Comparison of ENCODE assay signal across 21 cellular contexts in genomic region chr1:112546076-112546475, GRCh38. TPM values are rescaled to one million over a fixed set of nuclear protein-coding genes. Genes with fewer than 3 reads are reported as not detected.
DNase-seq lines count a peak whose midpoint lies in the region; ATAC-seq and TF ChIP-seq lines count a peak whose summit lies in the region.
"Had no signal": no experiment of that assay in that cellular context is flagged by ENCODE, and none has a peak within 500 bp of the region (broad histone marks: within the 10 kb centered on the region; RNA-seq: fewer than 3 reads in every experiment).

No MANE protein-coding gene starts in this region.

- no peak overlapping the region for H3K56ac ChIP-seq in IMR-90 (ENCODE audit: extremely low read depth, insufficient read depth, low read length)

- intact Hi-C loops in IMR-90 (cut with micrococcal nuclease) = no loop called here

- no peak overlapping the region for H3K4me2 ChIP-seq in IMR-90 (ENCODE audit: low read depth, low read length)
- no peak overlapping the region for H3K4me2 ChIP-seq in mesenchymal stem cell (ENCODE audit: low read length, poor library complexity, severe bottlenecking)
- no peak overlapping the region for H3K4me2 ChIP-seq in hepatocyte

- peak overlapping the region in 1 of 2 experiments; percentile 83 for H2BK12ac ChIP-seq in mesenchymal stem cell (ENCODE audit: low read length in 2 of 2)

- H3K36me3 Mint-ChIP-seq in activated T-helper 17 cell treated with anti-CD3 and anti-CD28 coated beads, Interleukin-2, amount 50 U/mL, for 72 hours (ENCODE audit: low read depth) = peaks cover 12% of the 10 kb centered on the region

- no peaks in the 10 kb centered on the region for H3K9me2 ChIP-seq in hepatocyte (replicated peaks; ENCODE audit: insufficient read depth)

- no peak overlapping the region for H3K23ac ChIP-seq in IMR-90 (ENCODE audit: low read depth, low read length)
- no peak overlapping the region for H3K23ac ChIP-seq in mesenchymal stem cell (ENCODE audit: low read length in 2 of 2)

- no peaks in the 10 kb centered on the region for H3K79me2 ChIP-seq in hepatocyte

- no peak overlapping the region for H3K4me3 ChIP-seq in IMR-90 (ENCODE audit: insufficient read depth, low read depth, low read length)
- H3K4me3 ChIP-seq in mesenchymal stem cell (ENCODE audit: insufficient read depth in 1 of 2, low read depth in 1 of 2, low read length in 2 of 2) = no peak overlapping the region
- H3K4me3 ChIP-seq in hepatocyte = no peak overlapping the region
- H3K4me3 ChIP-seq: GM23248, SK-N-MC had no signal

- dilution Hi-C loops in IMR-90 (cut with HindIII; ENCODE audit: low sequenced_read_pairs, unreplicated experiment) = no loop called here

- H2AK9ac ChIP-seq in IMR-90 (replicated peaks; ENCODE audit: low read depth, low read length, poor library complexity) = no peak overlapping the region

- peaks cover 4% of the 10 kb centered on the region; the same call in 1 of the 2 replicates for H3K36me3 ChIP-seq in IMR-90 (ENCODE audit: control insufficient read depth, insufficient read depth, low read length)
- H3K36me3 ChIP-seq in mesenchymal stem cell (ENCODE audit: control insufficient read depth in 1 of 2, insufficient read depth in 2 of 2, low read depth in 1 of 2, low read length in 2 of 2) = peaks cover 2 to 39% of the 10 kb centered on the region in 2 experiments
- no peaks in the 10 kb centered on the region for H3K36me3 ChIP-seq in hepatocyte (replicated peaks; ENCODE audit: insufficient read depth, low read depth)

- no peak for ATAC-seq in IMR-90 (ENCODE audit: low read depth)
- ATAC-seq in activated T-helper 17 cell treated with anti-CD3 and anti-CD28 coated beads, Interleukin-2, amount 50 U/mL, for 72 hours (replicated peaks) = no peak
- no peak for ATAC-seq in HG03097 (IDR thresholded peaks at IDR 0.05; ENCODE audit: low FRiP score, unreplicated experiment)
- ATAC-seq: activated CD8-positive, alpha-beta T cell treated with anti-CD3 and anti-CD28 coated beads for 36 hours had no signal

- no peak for TF ChIP-seq RAD21 in IMR-90 (IDR thresholded peaks at IDR 0.05; ENCODE audit: low read length)

- H2AFZ ChIP-seq in IMR-90 (replicated peaks; ENCODE audit: low read length, poor library complexity) (no peak overlapping the region), mesenchymal stem cell (ENCODE audit: low read depth, low read length) (no peak overlapping the region), hepatocyte (no peak overlapping the region)
- H2AFZ ChIP-seq: GM23248 had no signal

- H3K4ac ChIP-seq in IMR-90 (ENCODE audit: low read depth, low read length) (peak overlapping the region; percentile 15; the same call in 1 of the 2 replicates), mesenchymal stem cell (ENCODE audit: low read depth in 1 of 2, low read length in 2 of 2) (peak overlapping the region in 1 of 2 experiments; percentile 63)

- H3K9me1 ChIP-seq in IMR-90 (ENCODE audit: insufficient read depth, low read length) = peaks cover 11% of the 10 kb centered on the region

- CTCF ChIA-PET in IMR-90 (lab: Yijun Ruan, JAX) = interaction anchor here (0.7 kb wide), 1 partner anchor 175 kb away, joined by 4 read pairs; no protein-coding TSS in a partner anchor

- H3K4me1 Mint-ChIP-seq in activated T-helper 17 cell treated with anti-CD3 and anti-CD28 coated beads, Interleukin-2, amount 50 U/mL, for 72 hours = no peaks in the 10 kb centered on the region

- H3K4me3 Mint-ChIP-seq in activated T-helper 17 cell treated with anti-CD3 and anti-CD28 coated beads, Interleukin-2, amount 50 U/mL, for 72 hours = no peak overlapping the region
- H3K4me3 Mint-ChIP-seq: activated CD8-positive, alpha-beta T cell treated with anti-CD3 and anti-CD28 coated beads for 36 hours; T-helper 2 cell treated with Interferon-gamma antibody and Interleukin-4, amounts not matched to agents 5 μg/mL and 100 μg/mL, for 36 hours had no signal

- H3K27ac ChIP-seq in IMR-90 (ENCODE audit: insufficient read depth, low read length) (peak overlapping the region; percentile 11; the same call in 1 of the 2 replicates), mesenchymal stem cell (ENCODE audit: low read length, poor library complexity, severe bottlenecking) (peak overlapping the region; percentile 94), hepatocyte (no peak overlapping the region)
- H3K27ac ChIP-seq: SK-N-MC had no signal

- POLR2A ChIA-PET in IMR-90 (lab: Charles Lee; ENCODE audit: unreplicated experiment) = no interaction called here

- peak overlapping the region; percentile 14; the same call in 1 of the 2 replicates for H3K18ac ChIP-seq in IMR-90 (ENCODE audit: low read depth, low read length)
- peak overlapping the region; percentile 34 to 63 for H3K18ac ChIP-seq in mesenchymal stem cell (ENCODE audit: low read depth in 1 of 2, low read length in 2 of 2)

- H2AK5ac ChIP-seq in IMR-90 (ENCODE audit: low read depth, low read length) (peak overlapping the region; percentile 78), mesenchymal stem cell (ENCODE audit: low read length, severe bottlenecking) (peak overlapping the region; percentile 63)

- no peaks in the 10 kb centered on the region for H3K27me3 ChIP-seq in IMR-90 (ENCODE audit: control insufficient read depth, insufficient read depth, low read length)
- H3K27me3 ChIP-seq in mesenchymal stem cell (ENCODE audit: control insufficient read depth in 1 of 2, insufficient read depth in 1 of 2, low read length in 2 of 2) = no peaks in the 10 kb centered on the region
- no peaks in the 10 kb centered on the region for H3K27me3 ChIP-seq in hepatocyte

- H3K9me3 Mint-ChIP-seq in activated T-helper 17 cell treated with anti-CD3 and anti-CD28 coated beads, Interleukin-2, amount 50 U/mL, for 72 hours = no peaks in the 10 kb centered on the region
- H3K9me3 Mint-ChIP-seq: activated CD8-positive, alpha-beta T cell treated with anti-CD3 and anti-CD28 coated beads for 36 hours; T-helper 2 cell treated with Interferon-gamma antibody and Interleukin-4, amounts not matched to agents 5 μg/mL and 100 μg/mL, for 36 hours had no signal

- no CpG with 5 or more reads among the region's 2 CpGs for WGBS in IMR-90 (ENCODE audit: extremely low coverage in 2 of 2, insufficient read length in 1 of 2), 2 experiments
- 50% methylated on average over 2 of the region's 2 CpGs for WGBS in mesenchymal stem cell
- WGBS in hepatocyte (ENCODE audit: low lambda C conversion rate, missing lambda C conversion rate) = 100% methylated on average over 2 of the region's 2 CpGs

- TF ChIP-seq CTCF in IMR-90 (conservative IDR thresholded peaks at IDR 0.05; ENCODE audit: low read depth, low read length) = no peak
- no peak for TF ChIP-seq CTCF in hepatocyte (IDR thresholded peaks at IDR 0.05; ENCODE audit: poor library complexity)

- no peak overlapping the region for H4K5ac ChIP-seq in IMR-90 (ENCODE audit: low read depth, low read length)

- no peak overlapping the region for H3K27ac Mint-ChIP-seq in activated T-helper 17 cell treated with anti-CD3 and anti-CD28 coated beads, Interleukin-2, amount 50 U/mL, for 72 hours
- H3K27ac Mint-ChIP-seq: activated CD8-positive, alpha-beta T cell treated with anti-CD3 and anti-CD28 coated beads for 36 hours; T-helper 2 cell treated with Interferon-gamma antibody and Interleukin-4, amounts not matched to agents 5 μg/mL and 100 μg/mL, for 36 hours had no signal

- H4K8ac ChIP-seq in IMR-90 (ENCODE audit: low read depth in 2 of 2, low read length in 2 of 2) (peak overlapping the region; percentile 15 to 28; a peak in 2 of 4 replicates), mesenchymal stem cell (ENCODE audit: low read length) (no peak overlapping the region)

- H2BK5ac ChIP-seq in IMR-90 (ENCODE audit: low read depth, low read length, poor library complexity, severe bottlenecking) (peak overlapping the region; percentile 22), mesenchymal stem cell (ENCODE audit: low read depth, low read length, poor library complexity, severe bottlenecking) (peak overlapping the region; percentile 82)

- BruUV-seq in IMR-90 (replicated peaks; lab: Mats Ljungman, UMichigan) = no TSS peak

- in situ Hi-C loops in ACHN (cut with HindIII; ENCODE audit: low pct_ligation_motif_present, low pct_unique_long_range_greater_than_20kb, low sequenced_read_pairs) (no loop called here), IMR-90 (cut with MboI; ENCODE audit: low sequenced_read_pairs) (no loop called here)

- no peak overlapping the region for H4K91ac ChIP-seq in IMR-90 (ENCODE audit: insufficient read depth, low read depth, low read length)
- no peak overlapping the region for H4K91ac ChIP-seq in mesenchymal stem cell (ENCODE audit: low read length)

- H3K79me1 ChIP-seq in IMR-90 (ENCODE audit: low read depth in 1 of 2, low read length in 2 of 2) (peaks cover 0 to 7% of the 10 kb centered on the region in 2 experiments; a peak in 2 of 4 replicates), mesenchymal stem cell (replicated peaks; ENCODE audit: low read length, poor library complexity, severe bottlenecking) (no peaks in the 10 kb centered on the region)

- H3K4me1 ChIP-seq in IMR-90 (ENCODE audit: control insufficient read depth, insufficient read depth, low read length) (peaks cover 3% of the 10 kb centered on the region; the same call in 1 of the 2 replicates), mesenchymal stem cell (ENCODE audit: control insufficient read depth, insufficient read depth, low read depth, low read length) (peaks cover 3% of the 10 kb centered on the region), hepatocyte (ENCODE audit: insufficient read depth) (peaks cover 10% of the 10 kb centered on the region)

- H4K20me1 ChIP-seq in IMR-90 (ENCODE audit: insufficient read depth, low read length) = no peaks in the 10 kb centered on the region
- no peaks in the 10 kb centered on the region for H4K20me1 ChIP-seq in hepatocyte (ENCODE audit: insufficient read depth, poor library complexity, severe bottlenecking)

- peak overlapping the region; percentile 53; the same call in 1 of the 3 replicates for H2BK15ac ChIP-seq in IMR-90 (ENCODE audit: low read depth, low read length)
- H2BK15ac ChIP-seq in mesenchymal stem cell (ENCODE audit: low read depth, poor library complexity, severe bottlenecking) = no peak overlapping the region

- no peak overlapping the region for H2BK120ac ChIP-seq in IMR-90 (ENCODE audit: low read depth, low read length)
- H2BK120ac ChIP-seq in mesenchymal stem cell (ENCODE audit: low read depth, low read length) = no peak overlapping the region

- H3K14ac ChIP-seq in IMR-90 (replicated peaks; ENCODE audit: low read depth, low read length) (no peak overlapping the region), mesenchymal stem cell (ENCODE audit: low read length in 2 of 2) (no peak overlapping the region)

- DNase-seq in ACHN = peak; percentile 90
- no peak for DNase-seq in IMR-90
- DNase-seq in astrocyte of the hippocampus (ENCODE audit: low read depth, low spot score) = peak; percentile 63
- no peak for DNase-seq in mesenchymal stem cell
- no peak for DNase-seq in hippocampal formation (lab: John Stamatoyannopoulos, UW)
- DNase-seq in hepatocyte (ENCODE audit: low spot score) = no peak
- DNase-seq: activated CD4-positive, CD25-positive, alpha-beta regulatory T cell; activated CD8-positive, alpha-beta T cell treated with anti-CD3 and anti-CD28 coated beads for 36 hours; activated gamma-delta T cell treated with Interleukin-2 at 50 U/mL for 16 hours; caudate nucleus; COR-L47; GM23248; NCI-H1436 treated with DMSO at 0.1 percent for 48 hours; NCI-H2171; NCI-H524 treated with DMSO at 0.1 percent for 48 hours; nucleus accumbens; trophoblast cell had no signal

- TF ChIP-seq POLR2A in IMR-90 (IDR thresholded peaks at IDR 0.05; ENCODE audit: low read depth, low read length) = no peak

- H3K9ac ChIP-seq in IMR-90 (ENCODE audit: low read depth, low read length) = no peak overlapping the region
- H3K9ac ChIP-seq in mesenchymal stem cell (ENCODE audit: low read length) = no peak overlapping the region
- H3K9ac ChIP-seq: GM23248 had no signal

- H2BK20ac ChIP-seq in IMR-90 (ENCODE audit: low read depth, low read length) = no peak overlapping the region

- H3K27me3 Mint-ChIP-seq in activated T-helper 17 cell treated with anti-CD3 and anti-CD28 coated beads, Interleukin-2, amount 50 U/mL, for 72 hours = no peaks in the 10 kb centered on the region
- H3K27me3 Mint-ChIP-seq: activated CD8-positive, alpha-beta T cell treated with anti-CD3 and anti-CD28 coated beads for 36 hours had no signal

- H3K9me3 ChIP-seq in IMR-90 (ENCODE audit: control insufficient read depth, insufficient read depth, low read length) (no peaks in the 10 kb centered on the region), mesenchymal stem cell (ENCODE audit: control insufficient read depth, low read length) (no peaks in the 10 kb centered on the region), hepatocyte (ENCODE audit: low read depth) (no peaks in the 10 kb centered on the region)

RNA-seq across cellular contexts. Expression of gene WNT2B, which starts 37.3 kb away (rescaled TPM):
- total RNA-seq in IMR-90 (2012; rRNA removed) (0.54 and 0.56 TPM in 2 replicates), hepatocyte (2.4 and 2.7 TPM in 2 replicates)
- polyA plus RNA-seq in IMR-90 (2012; rRNA removed) (0.50 TPM in 2 replicates), hepatocyte (3.7 and 3.8 TPM in 2 replicates)
- 0.16 and 0.30 TPM in 2 replicates for polyA plus RNA-seq in IMR-90 (2012; cell fraction: cytosol; rRNA removed)
- 3.6 and 4.1 TPM in 2 replicates for polyA plus RNA-seq in IMR-90 (2012; cell fraction: nucleus; rRNA removed; ENCODE audit: low replicate concordance)
- 22.9 TPM for polyA plus RNA-seq in mesenchymal stem cell (2013, experiment 1 of 2)
- polyA plus RNA-seq in mesenchymal stem cell (2013, experiment 2 of 2) = 22.8 TPM
- total RNA-seq in activated T-helper 17 cell treated with anti-CD3 and anti-CD28 coated beads, Interleukin-2, amount 50 U/mL, for 72 hours = under 1 TPM; 0.32 to 0.48 TPM
- total RNA-seq: activated CD8-positive, alpha-beta T cell treated with anti-CD3 and anti-CD28 coated beads for 36 hours had no signal

Comparison
In these comparisons a context has a peak if more than half of its experiments do, and no peak if none do; other contexts are left out.
1. DNase-seq: peak in ACHN (single experiment) and astrocyte of the hippocampus (single experiment); none in IMR-90 (single experiment), mesenchymal stem cell (single experiment), hippocampal formation (0 of 2) and hepatocyte (single experiment).